8 cellular contexts compared by ENCODE assay signal in the genomic region with DNA sequence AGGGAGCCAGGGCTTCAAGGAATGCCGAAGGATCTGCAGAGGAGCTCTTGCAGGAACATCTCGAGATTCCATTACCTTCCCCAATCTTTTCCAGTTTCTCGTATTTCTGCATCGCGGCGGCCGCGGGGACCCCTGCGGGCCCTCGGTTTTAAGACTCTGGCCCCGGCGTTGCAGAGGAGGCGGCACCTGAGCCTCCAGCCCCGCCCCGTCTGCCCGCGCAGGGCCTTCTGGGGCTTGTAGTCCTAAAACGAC. TPM values are rescaled to one million over a fixed set of nuclear protein-coding genes. Genes with fewer than 3 reads are reported as not detected.
DNase-seq lines count a peak whose midpoint lies in the region; ATAC-seq and TF ChIP-seq lines count a peak whose summit lies in the region.

A gene (minus strand): TSS at position 161 of the 252 bp plus-strand sequence. CDS start 49 bp downstream, at position 112.

- H3K36me3 Mint-ChIP-seq in natural killer cell = no peaks in the 10 kb centered on the region

- H3K9ac ChIP-seq in BLaER1 (peak within 1 kb of the TSS; percentile 87), MM.1S (ENCODE audit: low read length) (peak within 1 kb of the TSS; percentile 66), duodenal mucosa (ENCODE audit: low read depth in 1 of 2, low read length in 2 of 2) (peak within 1 kb of the TSS; percentile 87 to 95)

- H3F3A ChIP-seq in MM.1S (ENCODE audit: insufficient read depth, low read length) = peaks cover 12% of the 10 kb centered on the region

- H3K9me3 ChIP-seq in BLaER1 (no peaks in the 10 kb centered on the region), MM.1S (replicated peaks; ENCODE audit: insufficient read depth, low read length) (no peaks in the 10 kb centered on the region), duodenal mucosa (ENCODE audit: control insufficient read depth in 1 of 2, low read length in 2 of 2) (no peaks in the 10 kb centered on the region)

- DNase-seq in MM.1S = no peak
- no peak for DNase-seq in natural killer cell
- no peak for DNase-seq in OCI-M1 (lab: John Stamatoyannopoulos, UW)
- no peak for DNase-seq in NCI-H82 treated with DMSO at 0.1 percent for 48 hours (lab: John Stamatoyannopoulos, UW; ENCODE audit: unreplicated experiment)
- DNase-seq in glomerular visceral epithelial cell (ENCODE audit: extremely low spot score) = no peak

- ATAC-seq in natural killer cell (no peak), GM18907 (IDR thresholded peaks at IDR 0.05; ENCODE audit: unreplicated experiment) (no peak)

- H3K27me3 ChIP-seq in BLaER1 (no peaks in the 10 kb centered on the region), MM.1S (replicated peaks; ENCODE audit: insufficient read depth, low read length) (no peaks in the 10 kb centered on the region), duodenal mucosa (ENCODE audit: control insufficient read depth in 1 of 2, insufficient read depth in 2 of 2, low read length in 2 of 2) (no peaks in the 10 kb centered on the region)

- H4K20me1 ChIP-seq in BLaER1 (peaks cover 27% of the 10 kb centered on the region), MM.1S (ENCODE audit: insufficient read depth, low read length) (no peaks in the 10 kb centered on the region)

- H3K4me3 ChIP-seq in BLaER1 (peak within 1 kb of the TSS; percentile 89), MM.1S (ENCODE audit: low read length) (peak within 1 kb of the TSS; percentile 87), duodenal mucosa (ENCODE audit: low read depth in 1 of 2, low read length in 2 of 2) (peak within 1 kb of the TSS; percentile 94)

- peak within 1 kb of the TSS; percentile 96 for H3K4me2 ChIP-seq in BLaER1
- H3K4me2 ChIP-seq in MM.1S (ENCODE audit: low read depth, low read length) = peak within 1 kb of the TSS; percentile 98

- peaks cover 0 to under 1% of the 10 kb centered on the region in 2 donors for H3K27me3 Mint-ChIP-seq in natural killer cell (ENCODE audit: low read depth in 2 of 2)

- peak within 1 kb of the TSS; percentile 84 for H3K27ac ChIP-seq in BLaER1
- H3K27ac ChIP-seq in MM.1S (ENCODE audit: low read length) = peak within 1 kb of the TSS; percentile 65; the same call in 1 of the 2 replicates
- H3K27ac ChIP-seq in duodenal mucosa (ENCODE audit: low read depth, low read length) = peak within 1 kb of the TSS; percentile 96

- no peaks in the 10 kb centered on the region for H3K9me2 ChIP-seq in MM.1S (replicated peaks; ENCODE audit: insufficient read depth, low read length)

- intact Hi-C loops in natural killer cell (cut with micrococcal nuclease) = loop anchor here (1.0 kb wide), 1 partner anchor 170 kb away; a partner anchor contains a TSS

- peak within 1 kb of the TSS; percentile 96 for H3K4me3 Mint-ChIP-seq in natural killer cell

- H3K9me3 Mint-ChIP-seq in natural killer cell = no peaks in the 10 kb centered on the region

- TF ChIP-seq CTCF in MM.1S (IDR thresholded peaks at IDR 0.05; ENCODE audit: low read length) (no peak), natural killer cell (IDR thresholded peaks at IDR 0.05) (no peak)

- H3K4me1 ChIP-seq in BLaER1 (peaks cover 60% of the 10 kb centered on the region), MM.1S (ENCODE audit: low read length) (peaks cover 6% of the 10 kb centered on the region), duodenal mucosa (ENCODE audit: control insufficient read depth in 1 of 2, insufficient read depth in 2 of 2, low read length in 2 of 2) (peaks cover 40 to 43% of the 10 kb centered on the region in 2 donors)

- peak within 1 kb of the TSS; percentile 96 for H2AFZ ChIP-seq in MM.1S (ENCODE audit: low read length)

- H3K79me2 ChIP-seq in MM.1S (ENCODE audit: low read length) = peaks cover 34% of the 10 kb centered on the region

- peak within 1 kb of the TSS; percentile 91 to 93 for H3K27ac Mint-ChIP-seq in natural killer cell

- peaks cover 19% of the 10 kb centered on the region for H3K36me3 ChIP-seq in BLaER1
- no peaks in the 10 kb centered on the region for H3K36me3 ChIP-seq in MM.1S (replicated peaks; ENCODE audit: insufficient read depth, low read length)
- H3K36me3 ChIP-seq in duodenal mucosa (ENCODE audit: control insufficient read depth in 1 of 2, insufficient read depth in 2 of 2, low read length in 2 of 2) = no peaks in the 10 kb centered on the region

- H3K4me1 Mint-ChIP-seq in natural killer cell = peaks cover 16 to 47% of the 10 kb centered on the region in 2 donors

RNA-seq across cellular contexts. Expression of the gene that starts here (rescaled TPM):
- 1 to 10 TPM; 6.2 to 8.0 (median 6.6) TPM for total RNA-seq in natural killer cell
